ENCODE assay signal across 24 cellular contexts in genomic region chr19:38291855-38292254, GRCh38. TPM values are rescaled to one million over a fixed set of nuclear protein-coding genes. Genes with fewer than 3 reads are reported as not detected.
DNase-seq lines count a peak whose midpoint lies in the region; ATAC-seq, FAIRE-seq and TF ChIP-seq lines count a peak whose summit lies in the region.
"Had no signal": no experiment of that assay in that cellular context is flagged by ENCODE, and none has a peak within 500 bp of the region (broad histone marks: within the 10 kb centered on the region; RNA-seq: fewer than 3 reads in every experiment).

No MANE protein-coding gene starts in this region.

- H3K27ac ChIP-seq in A549 = no peak overlapping the region
- no peak overlapping the region for H3K27ac ChIP-seq in mammary epithelial cell (ENCODE audit: insufficient read depth, low read depth, low read length)
- H3K27ac ChIP-seq in neuronal stem cell (replicated peaks; ENCODE audit: low read length) = no peak overlapping the region
- H3K27ac ChIP-seq in sigmoid colon = no peak overlapping the region
- H3K27ac ChIP-seq: neutrophil had no signal

- H3K36me3 ChIP-seq in mammary epithelial cell (ENCODE audit: insufficient read depth, low read length) = peaks cover 25% of the 10 kb centered on the region
- peaks cover 0 to 3% of the 10 kb centered on the region in 2 donors for H3K36me3 ChIP-seq in neuronal stem cell (replicated peaks in 1 of 2; ENCODE audit: control insufficient read depth in 2 of 2, insufficient read depth in 2 of 2, low read length in 2 of 2)
- no peaks in the 10 kb centered on the region for H3K36me3 ChIP-seq in sigmoid colon

- peak in 1 of 2 experiments; percentile 24; a peak in 2 of 6 replicates for ATAC-seq in A549
- ATAC-seq: left lobe of liver had no signal

- H3K4ac ChIP-seq in neuronal stem cell (ENCODE audit: low read length) = no peak overlapping the region

- dilution Hi-C loops in mammary epithelial cell (cut with HindIII; ENCODE audit: low sequenced_read_pairs) = no loop called here

- H2BK5ac ChIP-seq in neuronal stem cell (ENCODE audit: low read length) = no peak overlapping the region

- H3K27me3 ChIP-seq in mammary epithelial cell (ENCODE audit: insufficient read depth, low read length) (no peaks in the 10 kb centered on the region), neuronal stem cell (ENCODE audit: control insufficient read depth in 3 of 3, insufficient read depth in 3 of 3, low read depth in 1 of 3, low read length in 3 of 3) (no peaks in the 10 kb centered on the region), sigmoid colon (no peaks in the 10 kb centered on the region)
- H3K27me3 ChIP-seq: neutrophil had no signal

- peak overlapping the region; percentile 73 for H3K23ac ChIP-seq in neuronal stem cell (ENCODE audit: low read depth, low read length, poor library complexity)

- no peaks in the 10 kb centered on the region for H4K20me1 ChIP-seq in mammary epithelial cell (ENCODE audit: insufficient read depth, low read length)

- TSS peak; percentile 74 for BruUV-seq in mammary epithelial cell (replicated peaks; lab: Mats Ljungman, UMichigan)

- in situ Hi-C loops in mammary epithelial cell (cut with MboI; ENCODE audit: low sequenced_read_pairs in 2 of 2) = no loop called here

- no peak for DNase-seq in A549 (ENCODE audit: low read depth in 1 of 2, low spot score in 1 of 2)
- no peak for DNase-seq in LNCaP clone FGC (ENCODE audit: low read depth)
- no peak for DNase-seq in mammary epithelial cell
- DNase-seq in neuronal stem cell (ENCODE audit: low spot score) = no peak
- DNase-seq in activated effector memory CD4-positive, alpha-beta T cell treated with Interleukin-2 at 50 U/mL for 16 hours = no peak
- no peak for DNase-seq in sigmoid colon
- no peak for DNase-seq in SHP77 treated with DMSO at 0.1 percent for 48 hours (lab: John Stamatoyannopoulos, UW)
- no peak for DNase-seq in HEK293T (ENCODE audit: extremely low spot score)
- DNase-seq: ACHN; activated CD4-positive, CD25-positive, alpha-beta regulatory T cell; activated naive CD4-positive, alpha-beta T cell treated with Interleukin-2 at 50 U/mL for 16 hours; activated T-cell treated with anti-CD3 and anti-CD28 coated beads, Interleukin-2, amount 50 U/mL, for 24 hours; amygdala; central memory CD4-positive, alpha-beta T cell; NCI-H1048; NCI-H1930; NCI-H345; retina; stimulated activated CD8-positive, alpha-beta memory T cell treated with anti-CD3 and anti-CD28 coated beads, Interleukin-4, amount 100 ng/mL, for 48 hours; substantia nigra had no signal

- no peak overlapping the region for H4K8ac ChIP-seq in neuronal stem cell (ENCODE audit: low read depth, low read length)

- FAIRE-seq in A549 (lab: Jason Lieb, UNC) = no peak

- H3K79me2 ChIP-seq in mammary epithelial cell (ENCODE audit: insufficient read depth, low read length) = peaks cover 47% of the 10 kb centered on the region

- H2BK15ac ChIP-seq in neuronal stem cell (ENCODE audit: low read length) = no peak overlapping the region

- no peak overlapping the region for H2BK12ac ChIP-seq in neuronal stem cell (ENCODE audit: low read length)

- POLR2A ChIA-PET in A549 (lab: Yijun Ruan, JAX) (interaction anchor here (2.7 kb wide), 1 partner anchor 12 kb away, joined by 16 read pairs; the partner anchor contains the start of gene C19orf33), HEK293T (lab: Yijun Ruan, JAX) (no interaction called here)

- no peak overlapping the region for H3K18ac ChIP-seq in neuronal stem cell (ENCODE audit: low read length)

- H2AFZ ChIP-seq in mammary epithelial cell (ENCODE audit: low read depth, low read length) (no peak overlapping the region), neuronal stem cell (ENCODE audit: low read length) (peak overlapping the region; percentile 56)

- H4K91ac ChIP-seq in neuronal stem cell (ENCODE audit: low read depth, low read length, poor library complexity) = no peak overlapping the region

- H3K9ac ChIP-seq in mammary epithelial cell (ENCODE audit: insufficient read depth, low read length) (no peak overlapping the region), neuronal stem cell (ENCODE audit: low read depth, low read length, poor library complexity) (no peak overlapping the region)

- H3K9me3 ChIP-seq in A549 (no peaks in the 10 kb centered on the region), mammary epithelial cell (replicated peaks; ENCODE audit: insufficient read depth, low read length) (no peaks in the 10 kb centered on the region), neuronal stem cell (replicated peaks in 1 of 2; ENCODE audit: control insufficient read depth in 2 of 2, insufficient read depth in 1 of 2, low read depth in 1 of 2, low read length in 2 of 2) (no peaks in the 10 kb centered on the region), sigmoid colon (no peaks in the 10 kb centered on the region)
- H3K9me3 ChIP-seq: neutrophil had no signal

- H3K4me3 ChIP-seq in A549 (no peak overlapping the region), LNCaP clone FGC (ENCODE audit: low read depth, low read length) (no peak overlapping the region; the same call in none of the 2 replicates), mammary epithelial cell (replicated peaks in 1 of 3; ENCODE audit: insufficient read depth in 1 of 3, low read depth in 2 of 3, low read length in 3 of 3) (no peak overlapping the region), neuronal stem cell (ENCODE audit: low read length in 2 of 2) (no peak overlapping the region), sigmoid colon (no peak overlapping the region)

- TF ChIP-seq POLR2A in A549 (IDR thresholded peaks at IDR 0.05; ENCODE audit: low read length) (no peak), sigmoid colon (IDR thresholded peaks at IDR 0.05) (no peak)

- H2AK5ac ChIP-seq in neuronal stem cell (ENCODE audit: low read depth, low read length) = no peak overlapping the region

- intact Hi-C loops in mammary epithelial cell (cut with micrococcal nuclease) = no loop called here
- intact Hi-C loops in sigmoid colon (cut with DNase I) = no loop called here

- WGBS in A549 (ENCODE audit: missing lambda C conversion rate) = 81% methylated on average over 15 of the region's 15 CpGs
- 79% methylated on average over 12 of the region's 15 CpGs for WGBS in mammary epithelial cell (ENCODE audit: low coverage, missing lambda C conversion rate)
- WGBS in neuronal stem cell (ENCODE audit: extremely low coverage in 2 of 2, insufficient read length in 2 of 2, insufficient replicate concordance in 1 of 2), 2 donors = no CpG with 5 or more reads among the region's 15 CpGs
- WGBS in sigmoid colon, 2 donors = 75 to 82% methylated on average over 15 of the region's 15 CpGs

- no peak for TF ChIP-seq EP300 in A549 (IDR thresholded peaks at IDR 0.05)
- TF ChIP-seq EP300 in sigmoid colon (IDR thresholded peaks at IDR 0.05) = no peak

- CTCF ChIA-PET in A549 (lab: Yijun Ruan, JAX) = interaction anchor here (2.0 to 17.0 kb wide), 4 partner anchors 21 to 48 kb away, joined by 4 to 259 read pairs (median 14); partner anchors contain the start of genes PPP1R14A and SPINT2
- CTCF ChIA-PET in mammary epithelial cell (lab: Charles Lee; ENCODE audit: low non-redundant PET) = no interaction called here
- CTCF ChIA-PET in HEK293T (lab: Yijun Ruan, JAX) = no interaction called here

- H3K79me1 ChIP-seq in neuronal stem cell (ENCODE audit: low read depth, low read length) = no peaks in the 10 kb centered on the region

- TF ChIP-seq CTCF in A549 (IDR thresholded peaks at IDR 0.05) = no peak
- TF ChIP-seq CTCF in LNCaP clone FGC (IDR thresholded peaks at IDR 0.05; ENCODE audit: control insufficient read depth, extremely low read depth, insufficient read depth) = peak; percentile 30; the same call in 1 of the 2 replicates
- TF ChIP-seq CTCF in mammary epithelial cell (conservative IDR thresholded peaks at IDR 0.05 in 1 of 2, IDR thresholded peaks at IDR 0.05 in 1 of 2; ENCODE audit: extremely low read depth in 1 of 2, insufficient read depth in 1 of 2, low read depth in 1 of 2, low read length in 2 of 2) = no peak
- TF ChIP-seq CTCF in sigmoid colon (IDR thresholded peaks at IDR 0.05) = no peak

- H3K4me2 ChIP-seq in A549 (no peak overlapping the region), mammary epithelial cell (ENCODE audit: insufficient read depth, low read depth, low read length) (no peak overlapping the region), neuronal stem cell (ENCODE audit: insufficient read depth, low read length, poor library complexity, severe bottlenecking) (no peak overlapping the region)

- H3K4me1 ChIP-seq in A549 = peaks cover 13% of the 10 kb centered on the region
- H3K4me1 ChIP-seq in mammary epithelial cell (ENCODE audit: insufficient read depth, low read length) = peaks cover 57% of the 10 kb centered on the region
- peaks cover 15 to 28% of the 10 kb centered on the region in 2 donors for H3K4me1 ChIP-seq in neuronal stem cell (ENCODE audit: control insufficient read depth in 2 of 2, insufficient read depth in 1 of 2, low read depth in 1 of 2, low read length in 2 of 2)
- H3K4me1 ChIP-seq in sigmoid colon = peaks cover 0 to 44% (median 28%) of the 10 kb centered on the region in 4 donors

- 0 out of 5 replicates have a peak, but pooled peaks of 1 of the 2 experiments have one; percentile 3 for TF ChIP-seq RAD21 in A549 (conservative IDR thresholded peaks at IDR 0.05 in 1 of 2, IDR thresholded peaks at IDR 0.05 in 1 of 2)

- H3K14ac ChIP-seq in neuronal stem cell (ENCODE audit: low read length) = no peak overlapping the region

- H2BK120ac ChIP-seq in neuronal stem cell (ENCODE audit: low read depth, low read length) = no peak overlapping the region

RNA-seq across cellular contexts. Expression of gene C19orf33, which starts 12.2 kb away (rescaled TPM):
- polyA plus RNA-seq in A549 (2011; rRNA removed) (197 and 302 TPM in 2 replicates), A549 (2017; fragmentation: RNase III; extraction: RNeasy Plus Mini Kit Qiagen cat#74134 plus additional on column Dnase treatment) (487 to 531 TPM (median 489 TPM) in 3 replicates), mammary epithelial cell (445 TPM), sigmoid colon (1,000 to 10,000 TPM in 2 of 3 donors, 100 to 1,000 TPM in 1; 704 to 2,364 (median 1,405) TPM)
- 1,004 and 1,085 TPM in 2 replicates for polyA plus RNA-seq in A549 (2012; cell fraction: cytosol; rRNA removed)
- 520 and 541 TPM in 2 replicates for polyA plus RNA-seq in A549 (2012; cell fraction: nucleus; rRNA removed)
- polyA minus RNA-seq in A549 (2011; rRNA and poly(A)+ RNA removed) = 17.0 and 21.4 TPM in 2 replicates
- total RNA-seq in mammary epithelial cell (100 to 1,000 TPM in 1 of 2 donors, 10 to 100 TPM in 1; 39.7 to 162 TPM), sigmoid colon (10 to 100 TPM in 1 of 4 donors, 1 to 10 TPM in 1, not detected in 2; 5.8 to 18.2 TPM)
- 5.5 TPM for polyA minus RNA-seq in mammary epithelial cell
- polyA plus RNA-seq in neuronal stem cell (2013, experiment 1 of 2) = not detected
- polyA plus RNA-seq in neuronal stem cell (2013, experiment 2 of 2) = not detected

RNA-seq across cellular contexts. Expression of gene YIF1B, which starts 23.9 kb away (rescaled TPM):
- 75.5 and 88.1 TPM in 2 replicates for polyA plus RNA-seq in A549 (2011; rRNA removed)
- polyA plus RNA-seq in A549 (2012; cell fraction: cytosol; rRNA removed) = 225 and 320 TPM in 2 replicates
- 303 and 382 TPM in 2 replicates for polyA plus RNA-seq in A549 (2012; cell fraction: nucleus; rRNA removed)
- polyA plus RNA-seq in A549 (2017; fragmentation: RNase III; extraction: RNeasy Plus Mini Kit Qiagen cat#74134 plus additional on column Dnase treatment) = 87.5 to 104 TPM (median 100 TPM) in 3 replicates
- 75.2 and 83.9 TPM in 2 replicates for polyA minus RNA-seq in A549 (2011; rRNA and poly(A)+ RNA removed)
- 10 to 100 TPM; 43.8 to 74.7 TPM for total RNA-seq in mammary epithelial cell
- polyA plus RNA-seq in mammary epithelial cell = 44.8 TPM
- polyA minus RNA-seq in mammary epithelial cell = 20.7 TPM
- 67.9 TPM for polyA plus RNA-seq in neuronal stem cell (2013, experiment 1 of 2)
- 67.6 TPM for polyA plus RNA-seq in neuronal stem cell (2013, experiment 2 of 2)
- 10 to 100 TPM; 12.5 to 22.5 (median 15.8) TPM for total RNA-seq in sigmoid colon
- polyA plus RNA-seq in sigmoid colon = 10 to 100 TPM; 13.8 to 77.5 (median 14.3) TPM

RNA-seq across cellular contexts. Expression of gene SPINT2, which starts 27.5 kb away (rescaled TPM):
- polyA plus RNA-seq in A549 (2011; rRNA removed) = 343 and 425 TPM in 2 replicates
- 347 and 383 TPM in 2 replicates for polyA plus RNA-seq in A549 (2012; cell fraction: cytosol; rRNA removed)
- 348 and 443 TPM in 2 replicates for polyA plus RNA-seq in A549 (2012; cell fraction: nucleus; rRNA removed)
- 244 to 296 TPM (median 291 TPM) in 3 replicates for polyA plus RNA-seq in A549 (2017; fragmentation: RNase III; extraction: RNeasy Plus Mini Kit Qiagen cat#74134 plus additional on column Dnase treatment)
- polyA minus RNA-seq in A549 (2011; rRNA and poly(A)+ RNA removed) = 154 and 156 TPM in 2 replicates
- total RNA-seq in mammary epithelial cell = 100 to 1,000 TPM; 775 to 871 TPM
- polyA plus RNA-seq in mammary epithelial cell = 333 TPM
- polyA minus RNA-seq in mammary epithelial cell = 334 TPM
- 42.1 TPM for polyA plus RNA-seq in neuronal stem cell (2013, experiment 1 of 2)
- 42.3 TPM for polyA plus RNA-seq in neuronal stem cell (2013, experiment 2 of 2)
- total RNA-seq in sigmoid colon = 10 to 100 TPM; 14.3 to 20.7 (median 16.6) TPM
- 100 to 1,000 TPM; 170 to 616 (median 178) TPM for polyA plus RNA-seq in sigmoid colon

RNA-seq across cellular contexts. Expression of gene KCNK6, which starts 27.8 kb away (rescaled TPM):
- polyA plus RNA-seq in A549 (2011; rRNA removed) = 2.8 and 3.8 TPM in 2 replicates
- polyA plus RNA-seq in A549 (2012; cell fraction: cytosol; rRNA removed) = 1.4 and 2.6 TPM in 2 replicates
- polyA plus RNA-seq in A549 (2012; cell fraction: nucleus; rRNA removed) = 2.2 and 3.9 TPM in 2 replicates
- 2.4 to 2.8 TPM (median 2.4 TPM) in 3 replicates for polyA plus RNA-seq in A549 (2017; fragmentation: RNase III; extraction: RNeasy Plus Mini Kit Qiagen cat#74134 plus additional on column Dnase treatment)
- polyA minus RNA-seq in A549 (2011; rRNA and poly(A)+ RNA removed) = 1.4 and 2.1 TPM in 2 replicates
- total RNA-seq in mammary epithelial cell = 10 to 100 TPM; 14.2 to 46.6 TPM
- 17.8 TPM for polyA plus RNA-seq in mammary epithelial cell
- polyA minus RNA-seq in mammary epithelial cell = 3.0 TPM
- polyA plus RNA-seq in neuronal stem cell (2013, experiment 1 of 2) = 0.49 TPM
- polyA plus RNA-seq in neuronal stem cell (2013, experiment 2 of 2) = 0.43 TPM
- 10 to 100 TPM in 3 of 4 donors, 1 to 10 TPM in 1; 6.6 to 24.6 (median 14.2) TPM for total RNA-seq in sigmoid colon
- 10 to 100 TPM in 1 of 3 donors, 1 to 10 TPM in 2; 5.4 to 20.6 (median 6.0) TPM for polyA plus RNA-seq in sigmoid colon

RNA-seq across cellular contexts. Expression of gene PPP1R14A, which starts 35.7 kb away (rescaled TPM):
- polyA plus RNA-seq in A549 (2011; rRNA removed) (14.6 and 30.5 TPM in 2 replicates), A549 (2017; fragmentation: RNase III; extraction: RNeasy Plus Mini Kit Qiagen cat#74134 plus additional on column Dnase treatment) (88.6 to 99.6 TPM (median 99.5 TPM) in 3 replicates), mammary epithelial cell (3.4 TPM), sigmoid colon (10 to 100 TPM; 24.6 to 93.9 (median 29.9) TPM)
- polyA plus RNA-seq in A549 (2012; cell fraction: cytosol; rRNA removed) = 281 and 324 TPM in 2 replicates
- 99.6 and 180 TPM in 2 replicates for polyA plus RNA-seq in A549 (2012; cell fraction: nucleus; rRNA removed)
- polyA minus RNA-seq in A549 (2011; rRNA and poly(A)+ RNA removed) = 2.9 and 3.1 TPM in 2 replicates
- total RNA-seq in mammary epithelial cell (10 to 100 TPM in 1 of 2 donors, 1 to 10 TPM in 1; 4.2 to 10.2 TPM), sigmoid colon (100 to 1,000 TPM; 441 to 736 (median 473) TPM)
- not detected for polyA minus RNA-seq in mammary epithelial cell
- 8.9 TPM for polyA plus RNA-seq in neuronal stem cell (2013, experiment 1 of 2)
- polyA plus RNA-seq in neuronal stem cell (2013, experiment 2 of 2) = 8.3 TPM
- total RNA-seq: HT-29 had no signal
- polyA plus RNA-seq: CD14-positive monocyte had no signal
